Comparison of ENCODE assay signal across 1 cellular context in genomic region chr2:164993287-164994016, GRCh38.
TF ChIP-seq lines count a peak whose summit lies in the region.

No MANE protein-coding gene starts in this region.

TF ChIP-seq in GM23338, 12 proteins besides CTCF, POLR2A, EP300 and RAD21 (continued from another document):
- TF ChIP-seq STAT1 (IDR thresholded peaks at IDR 0.05; ENCODE audit: unreplicated experiment) (no peak), ZNF114 (CRISPR knock-in tag; IDR thresholded peaks at IDR 0.05) (no peak), ZNF462 (CRISPR knock-in tag; IDR thresholded peaks at IDR 0.05) (no peak), ZNF331 (CRISPR knock-in tag; IDR thresholded peaks at IDR 0.05; ENCODE audit: low read depth) (no peak), POLR2AphosphoS5 (IDR thresholded peaks at IDR 0.05; ENCODE audit: low read depth) (no peak), REST (IDR thresholded peaks at IDR 0.05; ENCODE audit: unreplicated experiment) (no peak), NANOG (IDR thresholded peaks at IDR 0.05; ENCODE audit: borderline replicate concordance) (no peak), EZH2phosphoT487 (IDR thresholded peaks at IDR 0.05; ENCODE audit: unreplicated experiment) (no peak), EZH2 (IDR thresholded peaks at IDR 0.05; ENCODE audit: low read depth, unreplicated experiment) (no peak), ETS1 (IDR thresholded peaks at IDR 0.05) (no peak), JUNB (IDR thresholded peaks at IDR 0.05; ENCODE audit: unreplicated experiment) (no peak)
